ENCODE assay signal across 8 cellular contexts in the genomic region with DNA sequence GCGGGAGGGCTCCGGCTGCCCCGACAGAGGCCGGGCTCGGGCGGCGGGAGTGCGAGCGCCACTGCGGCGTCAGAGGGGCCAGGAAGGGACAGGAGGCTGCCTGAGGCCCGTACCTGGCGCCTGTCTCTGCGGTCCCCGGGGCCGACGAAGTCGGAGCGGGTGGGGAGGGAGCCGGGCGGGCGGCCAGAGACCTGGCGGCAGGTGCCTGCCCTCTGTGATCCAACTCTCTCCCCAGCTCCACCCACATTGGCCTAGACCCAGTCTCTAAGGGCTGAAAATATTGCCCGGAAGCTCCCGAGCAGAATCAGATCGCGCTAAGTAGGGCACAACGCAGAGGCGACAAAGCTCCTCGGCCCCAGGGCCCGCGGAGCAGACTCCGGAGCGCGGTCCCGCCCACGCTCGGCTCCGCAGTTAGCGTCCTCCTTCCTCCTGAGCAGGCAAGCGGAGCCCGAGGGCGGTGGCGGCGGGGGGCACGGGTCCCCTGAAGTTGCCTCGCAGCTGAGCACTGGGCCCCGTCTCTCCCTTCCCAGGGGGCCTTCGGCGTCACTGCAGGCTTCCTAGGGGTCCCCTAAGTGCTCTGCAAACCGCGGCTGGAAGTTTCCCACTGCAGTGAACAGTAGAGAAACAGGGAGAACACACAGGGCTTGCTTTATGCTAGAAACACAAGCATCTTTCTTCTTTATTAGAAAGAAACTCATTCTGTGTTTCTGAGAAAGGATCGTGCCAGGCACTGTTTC. TPM values are rescaled to one million over a fixed set of nuclear protein-coding genes. Genes with fewer than 3 reads are reported as not detected.
DNase-seq lines count a peak whose midpoint lies in the region; ATAC-seq, FAIRE-seq and TF ChIP-seq lines count a peak whose summit lies in the region.

A gene (plus strand): TSS at position 307 of the 737 bp plus-strand sequence. CDS start 906 bp downstream, outside the sequence.

- peaks cover 4% of the 10 kb centered on the region for H3K79me2 ChIP-seq in endothelial cell of umbilical vein (ENCODE audit: control insufficient read depth, insufficient read depth, low read length)

- peak within 1 kb of the TSS; percentile 94 for H2AFZ ChIP-seq in endothelial cell of umbilical vein (ENCODE audit: low read depth, low read length)

- CTCF ChIA-PET in endothelial cell of umbilical vein (lab: Charles Lee), result interaction anchor here (0.8 to 7.3 kb wide), 10 partner anchors 14 to 612 kb away, joined by 3 to 57 read pairs (median 4); a partner anchor contains a TSS

- H3K27me3 ChIP-seq in endothelial cell of umbilical vein (ENCODE audit: control insufficient read depth in 2 of 2, insufficient read depth in 2 of 2, low read length in 2 of 2) (no peaks in the 10 kb centered on the region), mononuclear cell (ENCODE audit: insufficient read depth, low read length) (no peaks in the 10 kb centered on the region)

- no peaks in the 10 kb centered on the region for H3K9me3 ChIP-seq in endothelial cell of umbilical vein (replicated peaks; ENCODE audit: control insufficient read depth, insufficient read depth, low read length)
- no peaks in the 10 kb centered on the region for H3K9me3 ChIP-seq in mononuclear cell (ENCODE audit: low read depth, low read length)

- H3K9ac ChIP-seq in endothelial cell of umbilical vein (replicated peaks; ENCODE audit: extremely low read depth, insufficient read depth, low read length), result peak within 1 kb of the TSS; percentile 58

- BruUV-seq in endothelial cell of umbilical vein (replicated peaks; lab: Mats Ljungman, UMichigan), result TSS peak; percentile 13

- in situ Hi-C loops in GM18951 (cut with MboI; ENCODE audit: low sequenced_read_pairs, unreplicated experiment), result no loop called here

- H3K4me3 ChIP-seq in AG09309 (ENCODE audit: control insufficient read depth, low read depth, low read length) (peak within 1 kb of the TSS; percentile 74), endothelial cell of umbilical vein (replicated peaks in 1 of 3; ENCODE audit: insufficient read depth in 1 of 3, low read depth in 1 of 3, low read length in 3 of 3) (peak within 1 kb of the TSS; percentile 68 to 87 (median 79)), mononuclear cell (ENCODE audit: low read length) (peak within 1 kb of the TSS; percentile 71)

- FAIRE-seq in endothelial cell of umbilical vein (lab: Jason Lieb, UNC), result peak; percentile 67

- POLR2A ChIA-PET in endothelial cell of umbilical vein (lab: Charles Lee), result interaction anchor here (0.6 kb wide), 1 partner anchor 884 kb away, joined by 5 read pairs; no protein-coding TSS in a partner anchor

- no peaks in the 10 kb centered on the region for H3K9me1 ChIP-seq in endothelial cell of umbilical vein (replicated peaks; ENCODE audit: control insufficient read depth, extremely low read depth, insufficient read depth, low read length)

- H3K4me2 ChIP-seq in endothelial cell of umbilical vein (ENCODE audit: insufficient read depth, low read length), result peak within 1 kb of the TSS; percentile 92

- no peak for TF ChIP-seq CTCF in AG09309 (IDR thresholded peaks at IDR 0.05; ENCODE audit: control insufficient read depth, insufficient read depth, low read depth, low read length, missing control alignments)
- no peak for TF ChIP-seq CTCF in endothelial cell of umbilical vein (IDR thresholded peaks at IDR 0.05; ENCODE audit: extremely low read depth in 1 of 2, insufficient read depth in 1 of 2, low read depth in 1 of 2, low read length in 2 of 2)

- DNase-seq in AG09309 (ENCODE audit: low read depth), result no peak
- DNase-seq in NOMO-1 (lab: John Stamatoyannopoulos, UW; ENCODE audit: unreplicated experiment in 2 of 2), result peak; percentile 56 to 59
- DNase-seq in activated CD8-positive, alpha-beta memory T cell treated with anti-CD3 and anti-CD28 coated beads, Interleukin-2, amount 50 U/mL, for 48 hours, result peak; percentile 92
- peak; percentile 52 for DNase-seq in endothelial cell of umbilical vein (ENCODE audit: low read depth, low spot score)
- DNase-seq in stimulated activated CD8-positive, alpha-beta memory T cell treated with anti-CD3 and anti-CD28 coated beads, Interleukin-2, amount 100 ng/mL, for 48 hours (ENCODE audit: low read depth in 2 of 2), result peak; percentile 69 to 77

- intact Hi-C loops in endothelial cell of umbilical vein (cut with micrococcal nuclease), result loop anchor here (1.0 kb wide), 2 partner anchors 28 to 31 kb away; no protein-coding TSS in a partner anchor

- H4K20me1 ChIP-seq in endothelial cell of umbilical vein (replicated peaks; ENCODE audit: control insufficient read depth, extremely low read depth, insufficient read depth, low read length), result no peaks in the 10 kb centered on the region

- peaks cover 17% of the 10 kb centered on the region for H3K4me1 ChIP-seq in endothelial cell of umbilical vein (ENCODE audit: control insufficient read depth, extremely low read depth, insufficient read depth, low read length)
- peaks cover 19% of the 10 kb centered on the region for H3K4me1 ChIP-seq in mononuclear cell (ENCODE audit: insufficient read depth, low read length)

- dilution Hi-C loops in endothelial cell of umbilical vein (cut with MboI; ENCODE audit: extremely low pct_ligation_motif_present, low sequenced_read_pairs), result no loop called here

- H3K27ac ChIP-seq in endothelial cell of umbilical vein (ENCODE audit: insufficient read depth, low read depth, low read length), result peak within 1 kb of the TSS; percentile 51

- H3K36me3 ChIP-seq in endothelial cell of umbilical vein (ENCODE audit: control insufficient read depth in 2 of 2, extremely low read depth in 1 of 2, insufficient read depth in 2 of 2, low read length in 2 of 2), result peaks cover 0 to 22% of the 10 kb centered on the region in 2 experiments

- peak; percentile 57 for TF ChIP-seq POLR2A in GM18951 (IDR thresholded peaks at IDR 0.05; ENCODE audit: extremely low read depth, insufficient read depth, insufficient read length)
- TF ChIP-seq POLR2A in endothelial cell of umbilical vein (IDR thresholded peaks at IDR 0.05; ENCODE audit: low read depth, low read length), result no peak

- ATAC-seq in HG03159 (IDR thresholded peaks at IDR 0.05; ENCODE audit: unreplicated experiment), result peak; percentile 61

TF ChIP-seq in endothelial cell of umbilical vein, 7 proteins besides CTCF, POLR2A, EP300 and RAD21:
- TF ChIP-seq, protein P1, sequence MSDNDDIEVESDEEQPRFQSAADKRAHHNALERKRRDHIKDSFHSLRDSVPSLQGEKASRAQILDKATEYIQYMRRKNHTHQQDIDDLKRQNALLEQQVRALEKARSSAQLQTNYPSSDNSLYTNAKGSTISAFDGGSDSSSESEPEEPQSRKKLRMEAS (IDR thresholded peaks at IDR 0.05; ENCODE audit: insufficient read depth, insufficient read length), result no peak
- no peak for TF ChIP-seq JUN (IDR thresholded peaks at IDR 0.05; ENCODE audit: borderline replicate concordance, insufficient read depth, insufficient read length, low read depth)
- TF ChIP-seq EZH2 (IDR thresholded peaks at IDR 0.05; ENCODE audit: borderline replicate concordance, low read depth, low read length, severe bottlenecking), result no peak
- TF ChIP-seq POLR2AphosphoS5 (IDR thresholded peaks at IDR 0.05; ENCODE audit: insufficient read depth, low read depth, low read length), result no peak
- no peak for TF ChIP-seq MYC (IDR thresholded peaks at IDR 0.05; ENCODE audit: low read depth, low read length)
- TF ChIP-seq FOS (IDR thresholded peaks at IDR 0.05; ENCODE audit: borderline replicate concordance, insufficient read depth, low read length), result no peak
- no peak for TF ChIP-seq GATA2 (IDR thresholded peaks at IDR 0.05; ENCODE audit: insufficient read depth, insufficient read length, low read depth, low read length)

RNA-seq across cellular contexts. Expression of the gene that starts here (rescaled TPM):
- total RNA-seq in endothelial cell of umbilical vein, result 52.1 and 60.9 TPM in 2 replicates
- polyA plus RNA-seq in endothelial cell of umbilical vein, result 77.7 and 106 TPM in 2 replicates
- polyA plus RNA-seq in endothelial cell of umbilical vein (2011; cell fraction: cytosol; rRNA removed), result 44.3 and 51.6 TPM in 2 replicates
- polyA plus RNA-seq in endothelial cell of umbilical vein (2011; cell fraction: nucleus; rRNA removed), result 343 and 437 TPM in 2 replicates
- polyA plus RNA-seq in endothelial cell of umbilical vein (2012), result 26.6 and 30.2 TPM in 2 replicates
- polyA minus RNA-seq in endothelial cell of umbilical vein, result 117 and 125 TPM in 2 replicates
- 28.1 TPM for polyA minus RNA-seq in endothelial cell of umbilical vein (2011; cell fraction: cytosol; rRNA and poly(A)+ RNA removed)
- polyA minus RNA-seq in endothelial cell of umbilical vein (2011; cell fraction: nucleus; rRNA and poly(A)+ RNA removed), result 75.6 and 91.6 TPM in 2 replicates
- total RNA-seq in mononuclear cell, result 38.8 TPM
